1 cellular context compared by ENCODE assay signal in the genomic region with DNA sequence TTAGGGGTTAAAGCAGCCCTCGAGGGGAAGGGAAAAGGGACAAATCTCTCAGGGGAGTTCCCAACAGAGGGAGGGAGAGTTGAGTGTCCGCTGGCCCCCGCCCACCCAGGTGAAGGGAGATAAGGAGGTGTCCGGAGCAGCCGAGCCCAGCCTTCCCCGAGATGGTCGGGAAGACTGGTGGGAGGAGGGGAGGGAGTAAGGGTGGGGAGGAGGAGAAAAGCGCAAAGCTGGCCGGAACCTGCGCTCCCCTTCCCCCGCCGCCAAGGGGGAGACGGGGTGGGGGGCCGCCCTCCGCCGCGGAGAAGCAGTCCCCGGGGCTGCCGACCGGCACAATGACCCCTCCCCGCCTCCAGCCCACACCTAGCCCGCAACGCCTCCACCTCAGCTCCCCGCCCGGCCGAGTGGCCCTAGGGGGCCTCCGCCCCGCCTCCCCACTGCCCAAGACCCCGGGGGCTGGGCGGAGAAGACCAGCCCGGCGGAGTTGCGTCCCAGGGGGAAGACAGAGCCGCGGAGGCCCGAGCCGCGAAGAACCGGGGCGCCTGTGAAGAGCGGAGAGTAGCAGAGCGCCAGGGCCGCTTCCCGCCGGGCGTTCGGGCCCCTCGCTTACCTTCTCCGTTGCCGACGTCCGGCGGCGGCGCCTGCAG.
A peak's percentile ranks its signal among the peaks of the same experiment; 100 is the strongest.
TF ChIP-seq lines count a peak whose summit lies in the region.

No MANE protein-coding gene starts in this region.

TF ChIP-seq in GM12878, 131 proteins besides CTCF, POLR2A, EP300 and RAD21:
- TF ChIP-seq, protein P1, sequence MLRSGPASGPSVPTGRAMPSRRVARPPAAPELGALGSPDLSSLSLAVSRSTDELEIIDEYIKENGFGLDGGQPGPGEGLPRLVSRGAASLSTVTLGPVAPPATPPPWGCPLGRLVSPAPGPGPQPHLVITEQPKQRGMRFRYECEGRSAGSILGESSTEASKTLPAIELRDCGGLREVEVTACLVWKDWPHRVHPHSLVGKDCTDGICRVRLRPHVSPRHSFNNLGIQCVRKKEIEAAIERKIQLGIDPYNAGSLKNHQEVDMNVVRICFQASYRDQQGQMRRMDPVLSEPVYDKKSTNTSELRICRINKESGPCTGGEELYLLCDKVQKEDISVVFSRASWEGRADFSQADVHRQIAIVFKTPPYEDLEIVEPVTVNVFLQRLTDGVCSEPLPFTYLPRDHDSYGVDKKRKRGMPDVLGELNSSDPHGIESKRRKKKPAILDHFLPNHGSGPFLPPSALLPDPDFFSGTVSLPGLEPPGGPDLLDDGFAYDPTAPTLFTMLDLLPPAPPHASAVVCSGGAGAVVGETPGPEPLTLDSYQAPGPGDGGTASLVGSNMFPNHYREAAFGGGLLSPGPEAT (IDR thresholded peaks at IDR 0.05; ENCODE audit: low read depth), result peak; percentile 24; the same call in 1 of the 2 replicates
- TF ChIP-seq CEBPB (IDR thresholded peaks at IDR 0.05; ENCODE audit: borderline replicate concordance in 1 of 2, low read depth in 2 of 2, low read length in 2 of 2) (no peak), NR2C2 (IDR thresholded peaks at IDR 0.05; ENCODE audit: borderline replicate concordance, control insufficient read depth, insufficient read length, low read depth) (no peak), BACH1 (IDR thresholded peaks at IDR 0.05; ENCODE audit: borderline replicate concordance) (no peak), NBN (IDR thresholded peaks at IDR 0.05) (0 out of 2 replicates have a peak, but pooled peaks have one; percentile 12), NR2F1 (conservative IDR thresholded peaks at IDR 0.05) (no peak; the same call in 1 of the 2 replicates), DPF2 (IDR thresholded peaks at IDR 0.05) (peak; percentile 54; the same call in 1 of the 2 replicates), CHD1 (IDR thresholded peaks at IDR 0.05; ENCODE audit: low read depth, low read length) (no peak), NFXL1 (IDR thresholded peaks at IDR 0.05; ENCODE audit: borderline replicate concordance) (0 out of 2 replicates have a peak, but pooled peaks have one; percentile 23), IKZF2 (IDR thresholded peaks at IDR 0.05) (peak; percentile 29 to 31; a peak in 1 of 4 replicates)
- TF ChIP-seq, protein P2, sequence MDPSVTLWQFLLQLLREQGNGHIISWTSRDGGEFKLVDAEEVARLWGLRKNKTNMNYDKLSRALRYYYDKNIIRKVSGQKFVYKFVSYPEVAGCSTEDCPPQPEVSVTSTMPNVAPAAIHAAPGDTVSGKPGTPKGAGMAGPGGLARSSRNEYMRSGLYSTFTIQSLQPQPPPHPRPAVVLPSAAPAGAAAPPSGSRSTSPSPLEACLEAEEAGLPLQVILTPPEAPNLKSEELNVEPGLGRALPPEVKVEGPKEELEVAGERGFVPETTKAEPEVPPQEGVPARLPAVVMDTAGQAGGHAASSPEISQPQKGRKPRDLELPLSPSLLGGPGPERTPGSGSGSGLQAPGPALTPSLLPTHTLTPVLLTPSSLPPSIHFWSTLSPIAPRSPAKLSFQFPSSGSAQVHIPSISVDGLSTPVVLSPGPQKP (IDR thresholded peaks at IDR 0.05; ENCODE audit: low read depth, low read length), result no peak
